ENCODE assay signal across 37 cellular contexts in the genomic region with DNA sequence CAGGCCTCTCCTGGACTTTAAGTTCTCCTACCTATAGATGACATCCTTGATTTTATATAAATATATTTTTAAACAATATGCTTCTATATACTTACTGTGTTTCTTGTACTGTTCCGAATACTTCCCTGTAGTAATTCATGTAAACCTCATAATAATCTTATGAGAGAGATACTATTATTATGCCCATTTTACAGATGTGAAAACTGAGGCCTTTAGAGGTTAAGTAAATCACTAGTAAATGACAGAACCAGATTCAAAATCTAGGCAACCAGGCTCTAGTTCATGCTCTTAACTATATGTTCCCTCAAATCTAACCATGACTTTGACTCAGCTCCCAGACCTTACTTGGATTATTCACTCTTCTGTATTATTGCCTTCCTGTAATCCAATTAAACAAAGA.
"Had no signal": no experiment of that assay in that cellular context is flagged by ENCODE, and none has a peak within 500 bp of the region (broad histone marks: within the 10 kb centered on the region; RNA-seq: fewer than 3 reads in every experiment).

No MANE protein-coding gene starts in this region.

- H3K4me3 Mint-ChIP-seq: activated B cell treated with CpG ODN at 0.5 μM for 24 hours; activated CD4-positive, alpha-beta memory T cell treated with anti-CD3 and anti-CD28 coated beads for 36 hours; activated CD4-positive, alpha-beta T cell treated with anti-CD3 and anti-CD28 coated beads, Interleukin-2, amount 10 ng/mL, durations not matched to agents 24 days and 14 days; activated CD8-positive, alpha-beta T cell treated with anti-CD3 and anti-CD28 coated beads for 36 hours; activated naive CD4-positive, alpha-beta T cell treated with anti-CD3 and anti-CD28 coated beads for 36 hours; activated naive CD8-positive, alpha-beta T cell treated with anti-CD3 and anti-CD28 coated beads for 36 hours; activated T-cell treated with anti-CD3 and anti-CD28 coated beads, Interleukin-2, amount 50 U/mL, for 4 hours; activated T-cell treated with anti-CD3 and anti-CD28 coated beads, Interleukin-2, amount 50 U/mL, for 72 hours; activated T-helper 1 cell treated with anti-CD3 and anti-CD28 coated beads, Interleukin-12 subunit alpha, Interleukin-12 subunit beta, Interleukin-2, Interleukin-4 antibody, amounts not matched to agents 30 ng/mL and 10 ng/mL and 1 ng/mL, durations not matched to agents 14 hours and 24 hours and 36 hours; activated T-helper 17 cell treated with anti-CD3 and anti-CD28 coated beads, Interleukin-2, amount 50 U/mL, for 72 hours; brain; central memory CD8-positive, alpha-beta T cell; T-helper 1 cell treated with Interleukin-12 subunit alpha and Interleukin-12 subunit beta and Interleukin-4 antibody, amounts not matched to agents 30 μg/mL and 1 μg/mL, for 36 hours; T-helper 2 cell treated with Interferon-gamma antibody and Interleukin-4, amounts not matched to agents 5 μg/mL and 100 μg/mL, for 36 hours had no signal

- H3K9me3 Mint-ChIP-seq: activated B cell treated with CpG ODN at 0.5 μM for 24 hours; activated CD4-positive, alpha-beta memory T cell treated with anti-CD3 and anti-CD28 coated beads for 36 hours; activated CD4-positive, alpha-beta T cell treated with anti-CD3 and anti-CD28 coated beads, Interleukin-2, amount 10 ng/mL, durations not matched to agents 24 days and 14 days; activated CD8-positive, alpha-beta T cell treated with anti-CD3 and anti-CD28 coated beads for 36 hours; activated naive CD4-positive, alpha-beta T cell treated with anti-CD3 and anti-CD28 coated beads for 36 hours; activated naive CD8-positive, alpha-beta T cell treated with anti-CD3 and anti-CD28 coated beads for 36 hours; activated T-cell treated with anti-CD3 and anti-CD28 coated beads, Interleukin-2, amount 50 U/mL, for 4 hours; activated T-helper 1 cell treated with anti-CD3 and anti-CD28 coated beads, Interleukin-12 subunit alpha, Interleukin-12 subunit beta, Interleukin-2, Interleukin-4 antibody, amounts not matched to agents 30 ng/mL and 10 ng/mL and 1 ng/mL, durations not matched to agents 14 hours and 24 hours and 36 hours; activated T-helper 17 cell treated with anti-CD3 and anti-CD28 coated beads, Interleukin-2, amount 50 U/mL, for 72 hours; central memory CD8-positive, alpha-beta T cell; T-helper 1 cell treated with Interleukin-12 subunit alpha and Interleukin-12 subunit beta and Interleukin-4 antibody, amounts not matched to agents 30 μg/mL and 1 μg/mL, for 36 hours; T-helper 2 cell treated with Interferon-gamma antibody and Interleukin-4, amounts not matched to agents 5 μg/mL and 100 μg/mL, for 36 hours had no signal

- H3K4me3 ChIP-seq: ascending aorta, cardiac muscle cell had no signal

- H3K27me3 ChIP-seq: ascending aorta, cardiac muscle cell had no signal

- H3K27ac ChIP-seq: ascending aorta, cardiac muscle cell, VCaP had no signal

- H3K4me1 Mint-ChIP-seq: activated CD4-positive, alpha-beta T cell treated with anti-CD3 and anti-CD28 coated beads, Interleukin-2, amount 10 ng/mL, durations not matched to agents 24 days and 14 days; activated naive CD8-positive, alpha-beta T cell treated with anti-CD3 and anti-CD28 coated beads for 36 hours; activated T-helper 17 cell treated with anti-CD3 and anti-CD28 coated beads, Interleukin-2, amount 50 U/mL, for 72 hours; brain; central memory CD8-positive, alpha-beta T cell had no signal

- H3K9me3 ChIP-seq: ascending aorta had no signal

- H3K36me3 Mint-ChIP-seq: activated CD4-positive, alpha-beta memory T cell treated with anti-CD3 and anti-CD28 coated beads for 36 hours; activated naive CD8-positive, alpha-beta T cell treated with anti-CD3 and anti-CD28 coated beads for 36 hours; brain had no signal

- FAIRE-seq: bronchial epithelial cell, TTC549 had no signal

- H3K4me1 ChIP-seq: ascending aorta had no signal

- ATAC-seq: activated CD8-positive, alpha-beta T cell treated with anti-CD3 and anti-CD28 coated beads for 36 hours; activated T-cell treated with anti-CD3 and anti-CD28 coated beads, Interleukin-2, amount 50 U/mL, for 4 hours; activated T-cell treated with anti-CD3 and anti-CD28 coated beads, Interleukin-2, amount 50 U/mL, for 72 hours; activated T-helper 17 cell treated with anti-CD3 and anti-CD28 coated beads, Interleukin-2, amount 50 U/mL, for 72 hours had no signal

- H3K27me3 Mint-ChIP-seq: activated B cell treated with CpG ODN at 0.5 μM for 24 hours; activated naive CD8-positive, alpha-beta T cell treated with anti-CD3 and anti-CD28 coated beads for 36 hours; activated T-helper 17 cell treated with anti-CD3 and anti-CD28 coated beads, Interleukin-2, amount 50 U/mL, for 72 hours had no signal

- H3K27ac Mint-ChIP-seq: activated B cell treated with CpG ODN at 0.5 μM for 24 hours; activated CD4-positive, alpha-beta memory T cell treated with anti-CD3 and anti-CD28 coated beads for 36 hours; activated CD4-positive, alpha-beta T cell treated with anti-CD3 and anti-CD28 coated beads, Interleukin-2, amount 10 ng/mL, durations not matched to agents 24 days and 14 days; activated CD8-positive, alpha-beta T cell treated with anti-CD3 and anti-CD28 coated beads for 36 hours; activated naive CD4-positive, alpha-beta T cell treated with anti-CD3 and anti-CD28 coated beads for 36 hours; activated naive CD8-positive, alpha-beta T cell treated with anti-CD3 and anti-CD28 coated beads for 36 hours; activated T-cell treated with anti-CD3 and anti-CD28 coated beads, Interleukin-2, amount 50 U/mL, for 72 hours; activated T-helper 1 cell treated with anti-CD3 and anti-CD28 coated beads, Interleukin-12 subunit alpha, Interleukin-12 subunit beta, Interleukin-2, Interleukin-4 antibody, amounts not matched to agents 30 ng/mL and 10 ng/mL and 1 ng/mL, durations not matched to agents 14 hours and 24 hours and 36 hours; activated T-helper 17 cell treated with anti-CD3 and anti-CD28 coated beads, Interleukin-2, amount 50 U/mL, for 72 hours; brain; T-helper 1 cell treated with Interleukin-12 subunit alpha and Interleukin-12 subunit beta and Interleukin-4 antibody, amounts not matched to agents 30 μg/mL and 1 μg/mL, for 36 hours; T-helper 2 cell treated with Interferon-gamma antibody and Interleukin-4, amounts not matched to agents 5 μg/mL and 100 μg/mL, for 36 hours had no signal

- DNase-seq: activated B cell treated with CpG ODN at 0.5 μM for 24 hours; activated CD4-positive, alpha-beta memory T cell treated with anti-CD3 and anti-CD28 coated beads for 36 hours; activated CD4-positive, alpha-beta T cell treated with anti-CD3 and anti-CD28 coated beads for 4 hours; activated CD4-positive, alpha-beta T cell treated with anti-CD3 and anti-CD28 coated beads, Interleukin-2, amount 10 ng/mL, durations not matched to agents 24 days and 14 days; activated CD4-positive, alpha-beta T cell treated with anti-CD3 and anti-CD28 coated beads, Interleukin-2, amount 50 U/mL, for 1 hour; activated CD4-positive, alpha-beta T cell treated with anti-CD3 and anti-CD28 coated beads, Interleukin-2, amount 50 U/mL, for 4 hours; activated CD4-positive, CD25-positive, alpha-beta regulatory T cell treated with anti-CD3 and anti-CD28 coated beads, Interleukin-2, amount 50 U/mL, for 72 hours; activated CD8-positive, alpha-beta memory T cell treated with anti-CD3 and anti-CD28 coated beads, Interleukin-2, amount 50 U/mL, for 4 hours; activated CD8-positive, alpha-beta T cell treated with anti-CD3 and anti-CD28 coated beads for 36 hours; activated effector memory CD4-positive, alpha-beta T cell treated with anti-CD3 and anti-CD28 coated beads, Interleukin-2, amount 50 U/mL, for 16 hours; activated gamma-delta T cell treated with Interleukin-2 at 50 U/mL for 16 hours; activated naive CD4-positive, alpha-beta T cell; activated naive CD4-positive, alpha-beta T cell treated with anti-CD3 and anti-CD28 coated beads for 36 hours; activated naive CD4-positive, alpha-beta T cell treated with anti-CD3 and anti-CD28 coated beads, Interleukin-2, amount 50 U/mL, for 16 hours; activated naive CD8-positive, alpha-beta T cell treated with anti-CD3 and anti-CD28 coated beads for 36 hours; activated T-cell treated with anti-CD3 and anti-CD28 coated beads for 4 hours; activated T-cell treated with anti-CD3 and anti-CD28 coated beads, Interleukin-2, amount 50 U/mL, for 1 hour; activated T-cell treated with anti-CD3 and anti-CD28 coated beads, Interleukin-2, amount 50 U/mL, for 4 hours; activated T-cell treated with anti-CD3 and anti-CD28 coated beads, Interleukin-2, amount 50 U/mL, for 72 hours; amygdala; anterior cingulate cortex; caudate nucleus; cerebellar nuclear complex; T-helper 1 cell; T-helper 2 cell; T-helper 9 cell had no signal

- H3K36me3 ChIP-seq: ascending aorta, cardiac muscle cell had no signal
